In the genomic region with DNA sequence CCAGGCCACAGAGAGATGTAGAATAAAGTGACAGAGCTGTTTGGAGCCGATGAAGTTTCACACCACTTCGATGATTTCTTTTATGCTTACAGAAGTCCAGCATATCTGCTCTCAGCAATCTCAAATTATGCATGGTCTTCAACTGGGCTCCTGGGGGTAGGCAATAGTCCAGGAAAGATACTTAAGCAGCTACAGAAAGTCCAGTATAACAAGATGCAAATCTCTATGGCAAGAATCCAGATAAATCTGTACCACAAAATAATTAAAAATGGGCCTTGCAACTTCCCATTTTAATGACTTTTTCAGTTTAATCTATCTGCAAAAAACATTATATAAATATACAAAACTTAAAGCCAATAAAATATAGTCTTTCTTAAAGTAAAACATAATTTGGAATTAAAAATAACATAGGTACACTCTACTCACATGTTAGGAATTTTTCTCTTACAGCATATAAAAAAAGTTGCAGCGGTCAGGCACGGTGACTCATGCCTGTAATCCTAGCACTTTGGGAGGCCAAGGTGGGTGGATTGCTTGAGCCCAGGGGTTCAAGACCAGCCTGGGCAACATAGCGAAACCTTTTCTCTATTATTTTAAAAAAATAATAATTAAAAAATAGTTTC, we compare ENCODE assay signal across 1 cellular context.
TF ChIP-seq lines count a peak whose summit lies in the region.

No MANE protein-coding gene starts in this region.

TF ChIP-seq in SK-N-SH treated with all-trans-retinoic acid at 6 μM for 48 hours, 23 proteins besides CTCF, POLR2A, EP300 and RAD21 (continued from another document):
- TF ChIP-seq, protein P1, sequence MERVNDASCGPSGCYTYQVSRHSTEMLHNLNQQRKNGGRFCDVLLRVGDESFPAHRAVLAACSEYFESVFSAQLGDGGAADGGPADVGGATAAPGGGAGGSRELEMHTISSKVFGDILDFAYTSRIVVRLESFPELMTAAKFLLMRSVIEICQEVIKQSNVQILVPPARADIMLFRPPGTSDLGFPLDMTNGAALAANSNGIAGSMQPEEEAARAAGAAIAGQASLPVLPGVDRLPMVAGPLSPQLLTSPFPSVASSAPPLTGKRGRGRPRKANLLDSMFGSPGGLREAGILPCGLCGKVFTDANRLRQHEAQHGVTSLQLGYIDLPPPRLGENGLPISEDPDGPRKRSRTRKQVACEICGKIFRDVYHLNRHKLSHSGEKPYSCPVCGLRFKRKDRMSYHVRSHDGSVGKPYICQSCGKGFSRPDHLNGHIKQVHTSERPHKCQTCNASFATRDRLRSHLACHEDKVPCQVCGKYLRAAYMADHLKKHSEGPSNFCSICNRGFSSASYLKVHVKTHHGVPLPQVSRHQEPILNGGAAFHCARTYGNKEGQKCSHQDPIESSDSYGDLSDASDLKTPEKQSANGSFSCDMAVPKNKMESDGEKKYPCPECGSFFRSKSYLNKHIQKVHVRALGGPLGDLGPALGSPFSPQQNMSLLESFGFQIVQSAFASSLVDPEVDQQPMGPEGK (CRISPR knock-in tag; IDR thresholded peaks at IDR 0.05; ENCODE audit: borderline replicate concordance) = no peak
- TF ChIP-seq TCF4 (CRISPR knock-in tag; IDR thresholded peaks at IDR 0.05; ENCODE audit: borderline replicate concordance) (no peak), ARNTL (CRISPR knock-in tag; IDR thresholded peaks at IDR 0.05; ENCODE audit: borderline replicate concordance, low read depth) (no peak), ISL1 (CRISPR knock-in tag; IDR thresholded peaks at IDR 0.05) (no peak), ZNF70 (CRISPR knock-in tag; IDR thresholded peaks at IDR 0.05) (no peak), ZC3H10 (CRISPR knock-in tag; IDR thresholded peaks at IDR 0.05) (no peak), ZFP30 (CRISPR knock-in tag; IDR thresholded peaks at IDR 0.05) (no peak), BACH2 (CRISPR knock-in tag; IDR thresholded peaks at IDR 0.05; ENCODE audit: borderline replicate concordance) (no peak), CSDC2 (CRISPR knock-in tag; IDR thresholded peaks at IDR 0.05) (no peak), ZNF8 (CRISPR knock-in tag; IDR thresholded peaks at IDR 0.05) (no peak)
- TF ChIP-seq, protein P2, sequence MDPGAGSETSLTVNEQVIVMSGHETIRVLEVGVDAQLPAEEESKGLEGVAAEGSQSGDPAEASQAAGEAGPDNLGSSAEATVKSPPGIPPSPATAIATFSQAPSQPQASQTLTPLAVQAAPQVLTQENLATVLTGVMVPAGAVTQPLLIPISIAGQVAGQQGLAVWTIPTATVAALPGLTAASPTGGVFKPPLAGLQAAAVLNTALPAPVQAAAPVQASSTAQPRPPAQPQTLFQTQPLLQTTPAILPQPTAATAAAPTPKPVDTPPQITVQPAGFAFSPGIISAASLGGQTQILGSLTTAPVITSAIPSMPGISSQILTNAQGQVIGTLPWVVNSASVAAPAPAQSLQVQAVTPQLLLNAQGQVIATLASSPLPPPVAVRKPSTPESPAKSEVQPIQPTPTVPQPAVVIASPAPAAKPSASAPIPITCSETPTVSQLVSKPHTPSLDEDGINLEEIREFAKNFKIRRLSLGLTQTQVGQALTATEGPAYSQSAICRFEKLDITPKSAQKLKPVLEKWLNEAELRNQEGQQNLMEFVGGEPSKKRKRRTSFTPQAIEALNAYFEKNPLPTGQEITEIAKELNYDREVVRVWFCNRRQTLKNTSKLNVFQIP (CRISPR knock-in tag; IDR thresholded peaks at IDR 0.05; ENCODE audit: borderline replicate concordance, low read depth) = no peak
